In genomic region chr19:42544146-42544545, GRCh38 we compare ENCODE assay signal across 33 cellular contexts. TPM values are rescaled to one million over a fixed set of nuclear protein-coding genes. Genes with fewer than 3 reads are reported as not detected.
"Had no signal": no experiment of that assay in that cellular context is flagged by ENCODE, and none has a peak within 500 bp of the region (broad histone marks: within the 10 kb centered on the region; RNA-seq: fewer than 3 reads in every experiment).

No MANE protein-coding gene starts in this region.

- H3K36me3 ChIP-seq: adrenal gland, brain microvascular endothelial cell, breast epithelium had no signal

- H3K27ac ChIP-seq: adrenal gland, body of pancreas, brain microvascular endothelial cell, breast epithelium, VCaP had no signal

- DNase-seq: activated B cell treated with CpG ODN at 0.5 μM for 24 hours; activated CD4-positive, alpha-beta memory T cell treated with anti-CD3 and anti-CD28 coated beads for 36 hours; activated CD4-positive, alpha-beta T cell treated with anti-CD3 and anti-CD28 coated beads for 4 hours; activated CD4-positive, alpha-beta T cell treated with anti-CD3 and anti-CD28 coated beads, Interleukin-2, amount 10 ng/mL, durations not matched to agents 24 days and 14 days; activated CD4-positive, alpha-beta T cell treated with anti-CD3 and anti-CD28 coated beads, Interleukin-2, amount 50 U/mL, for 1 hour; activated CD4-positive, alpha-beta T cell treated with anti-CD3 and anti-CD28 coated beads, Interleukin-2, amount 50 U/mL, for 4 hours; activated CD4-positive, CD25-positive, alpha-beta regulatory T cell treated with anti-CD3 and anti-CD28 coated beads, Interleukin-2, amount 50 U/mL, for 72 hours; activated CD8-positive, alpha-beta memory T cell treated with anti-CD3 and anti-CD28 coated beads, Interleukin-2, amount 50 U/mL, for 4 hours; activated CD8-positive, alpha-beta T cell treated with anti-CD3 and anti-CD28 coated beads for 36 hours; activated gamma-delta T cell treated with Interleukin-2 at 50 U/mL for 16 hours; activated naive CD4-positive, alpha-beta T cell; activated naive CD4-positive, alpha-beta T cell treated with anti-CD3 and anti-CD28 coated beads for 36 hours; activated naive CD4-positive, alpha-beta T cell treated with anti-CD3 and anti-CD28 coated beads, Interleukin-2, amount 50 U/mL, for 16 hours; activated naive CD8-positive, alpha-beta T cell treated with anti-CD3 and anti-CD28 coated beads for 36 hours; activated T-cell treated with anti-CD3 and anti-CD28 coated beads for 4 hours; activated T-cell treated with anti-CD3 and anti-CD28 coated beads, Interleukin-2, amount 50 U/mL, for 1 hour; activated T-cell treated with anti-CD3 and anti-CD28 coated beads, Interleukin-2, amount 50 U/mL, for 4 hours; activated T-cell treated with anti-CD3 and anti-CD28 coated beads, Interleukin-2, amount 50 U/mL, for 72 hours; amniotic stem cell; body of pancreas; brain microvascular endothelial cell; central memory CD4-positive, alpha-beta T cell; T-helper 1 cell; T-helper 2 cell; T-helper 9 cell had no signal

- H3K27me3 ChIP-seq: adrenal gland, body of pancreas, brain microvascular endothelial cell, breast epithelium had no signal

- H3K4me1 ChIP-seq: adrenal gland, body of pancreas, breast epithelium had no signal

- H3K4me3 ChIP-seq: adrenal gland, body of pancreas, breast epithelium had no signal

- H3K9me3 ChIP-seq: adrenal gland, body of pancreas, breast epithelium had no signal

- ATAC-seq: activated CD8-positive, alpha-beta T cell treated with anti-CD3 and anti-CD28 coated beads for 36 hours; activated naive CD4-positive, alpha-beta T cell treated with anti-CD3 and anti-CD28 coated beads, Interleukin-2, amount 50 U/mL, for 72 hours; activated T-cell treated with anti-CD3 and anti-CD28 coated beads, Interleukin-2, amount 50 U/mL, for 4 hours; activated T-cell treated with anti-CD3 and anti-CD28 coated beads, Interleukin-2, amount 50 U/mL, for 72 hours; activated T-helper 17 cell treated with anti-CD3 and anti-CD28 coated beads, Interleukin-2, amount 50 U/mL, for 72 hours; body of pancreas had no signal

RNA-seq across cellular contexts. Expression of gene CEACAM8, which starts 50.6 kb away (rescaled TPM):
- total RNA-seq: activated B cell treated with CpG ODN at 0.5 μM for 24 hours; activated CD4-positive, alpha-beta memory T cell treated with anti-CD3 and anti-CD28 coated beads for 36 hours; activated CD4-positive, alpha-beta T cell treated with anti-CD3 and anti-CD28 coated beads, Interleukin-2, amount 10 ng/mL, durations not matched to agents 24 days and 14 days; activated CD8-positive, alpha-beta memory T cell treated with anti-CD3 and anti-CD28 coated beads for 36 hours; activated CD8-positive, alpha-beta T cell treated with anti-CD3 and anti-CD28 coated beads for 36 hours; activated naive CD4-positive, alpha-beta T cell treated with anti-CD3 and anti-CD28 coated beads for 36 hours; activated naive CD4-positive, alpha-beta T cell treated with anti-CD3 and anti-CD28 coated beads, Interleukin-2, amount 50 U/mL, for 72 hours; activated naive CD8-positive, alpha-beta T cell treated with anti-CD3 and anti-CD28 coated beads for 36 hours; activated T-cell treated with anti-CD3 and anti-CD28 coated beads, Interleukin-2, amount 50 U/mL, for 4 hours; activated T-cell treated with anti-CD3 and anti-CD28 coated beads, Interleukin-2, amount 50 U/mL, for 72 hours; activated T-helper 1 cell treated with anti-CD3 and anti-CD28 coated beads, Interleukin-12 subunit alpha, Interleukin-12 subunit beta, Interleukin-2, Interleukin-4 antibody, amounts not matched to agents 30 ng/mL and 10 ng/mL and 1 ng/mL, durations not matched to agents 14 hours and 24 hours and 36 hours; activated T-helper 17 cell treated with anti-CD3 and anti-CD28 coated beads, Interleukin-2, amount 50 U/mL, for 72 hours; adrenal gland; astrocyte; body of pancreas; breast epithelium had no signal
- polyA plus RNA-seq: adrenal gland had no signal
